In genomic region chr1:39266792-39267191, GRCh38 we compare ENCODE assay signal across 1 cellular context.
TF ChIP-seq lines count a peak whose summit lies in the region.

No MANE protein-coding gene starts in this region.

TF ChIP-seq in H1, 55 proteins besides CTCF, POLR2A, EP300 and RAD21:
- no peak for TF ChIP-seq ATF2 (IDR thresholded peaks at IDR 0.05; ENCODE audit: low read length)
- no peak for TF ChIP-seq RXRA (IDR thresholded peaks at IDR 0.05; ENCODE audit: insufficient read depth, low read depth, low read length)
TF ChIP-seq in H1: peak in this region for 0.
